In the genomic region with DNA sequence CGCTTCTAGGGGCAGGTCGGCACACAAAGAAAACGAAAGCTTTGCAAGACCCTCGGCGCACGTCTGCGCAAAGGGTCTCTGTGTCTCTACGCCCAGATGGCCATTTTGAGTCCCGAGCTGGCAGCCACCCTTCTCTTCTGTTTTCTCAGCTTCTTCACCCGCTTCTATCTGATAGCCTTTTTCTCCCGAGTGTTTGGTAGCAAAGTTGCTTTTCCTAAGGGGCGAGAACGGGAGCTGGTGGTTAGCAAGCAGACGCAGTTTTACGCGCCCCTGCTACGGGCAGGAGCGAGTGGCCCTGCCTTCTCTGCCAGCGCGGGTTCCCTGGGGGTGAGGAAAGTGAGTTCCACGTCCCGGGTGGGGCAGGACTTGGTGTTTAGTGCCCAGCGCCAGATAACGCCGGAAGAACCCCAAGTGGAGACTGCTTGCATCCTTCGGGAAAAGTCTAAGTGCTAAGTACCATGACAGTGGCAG, we compare ENCODE assay signal across 8 cellular contexts. TPM values are rescaled to one million over a fixed set of nuclear protein-coding genes. Genes with fewer than 3 reads are reported as not detected.
DNase-seq lines count a peak whose midpoint lies in the region; ATAC-seq and TF ChIP-seq lines count a peak whose summit lies in the region.

No MANE protein-coding gene starts in this region.

- H3K27me3 ChIP-seq in OCI-LY1 (ENCODE audit: insufficient read depth, low read length) (no peaks in the 10 kb centered on the region), lower lobe of right lung (ENCODE audit: low read depth) (peaks cover 25% of the 10 kb centered on the region), upper lobe of left lung (peaks cover 0 to 2% (median 0%) of the 10 kb centered on the region in 4 donors)

- WGBS in upper lobe of left lung, 2 donors: 5% methylated on average over 20 to 26 of the region's 26 CpGs

- peak overlapping the region; percentile 79 for H3K4me3 Mint-ChIP-seq in activated naive CD4-positive, alpha-beta T cell treated with anti-CD3 and anti-CD28 coated beads for 36 hours

- intact Hi-C loops in activated naive CD4-positive, alpha-beta T cell treated with anti-CD3 and anti-CD28 coated beads for 36 hours (cut with micrococcal nuclease): loop anchor here (10.0 kb wide), 1 partner anchor 709 kb away; a partner anchor contains a TSS
- intact Hi-C loops in lower lobe of right lung (cut with DNase I): no loop called here

- no peak for DNase-seq in activated naive CD4-positive, alpha-beta T cell treated with anti-CD3 and anti-CD28 coated beads for 36 hours
- DNase-seq in activated naive CD4-positive, alpha-beta T cell treated with Interleukin-2 at 50 U/mL for 16 hours: no peak
- DNase-seq in cardiac fibroblast (ENCODE audit: low read depth in 2 of 2) (peak; percentile 26 to 42), lower lobe of right lung (peak; percentile 49), upper lobe of left lung (peak in 1 of 2 donors; percentile 52)

- H3K27ac Mint-ChIP-seq in activated naive CD4-positive, alpha-beta T cell treated with anti-CD3 and anti-CD28 coated beads for 36 hours: no peak overlapping the region

- H3K9me2 ChIP-seq in OCI-LY1 (ENCODE audit: low read depth, low read length): no peaks in the 10 kb centered on the region

- H3K27me3 Mint-ChIP-seq in activated naive CD4-positive, alpha-beta T cell treated with anti-CD3 and anti-CD28 coated beads for 36 hours (ENCODE audit: low read depth): peaks cover 24% of the 10 kb centered on the region

- no peaks in the 10 kb centered on the region for H3K36me3 Mint-ChIP-seq in activated naive CD4-positive, alpha-beta T cell treated with anti-CD3 and anti-CD28 coated beads for 36 hours (ENCODE audit: low read depth)

- H3K4me1 ChIP-seq in OCI-LY1 (ENCODE audit: insufficient read depth, low read length, severe bottlenecking): peaks cover 27% of the 10 kb centered on the region
- H3K4me1 ChIP-seq in lower lobe of right lung: peaks cover 23% of the 10 kb centered on the region
- peaks cover 18 to 36% (median 26%) of the 10 kb centered on the region in 4 donors for H3K4me1 ChIP-seq in upper lobe of left lung

- no peak for ATAC-seq in lower lobe of right lung
- ATAC-seq in upper lobe of left lung (ENCODE audit: low FRiP score in 2 of 2): no peak
- no peak for ATAC-seq in HG02642 (IDR thresholded peaks at IDR 0.05; ENCODE audit: poor library complexity, unreplicated experiment)
- no peak for ATAC-seq in HG02938 (IDR thresholded peaks at IDR 0.05; ENCODE audit: unreplicated experiment)

- no peaks in the 10 kb centered on the region for H4K20me1 ChIP-seq in OCI-LY1 (ENCODE audit: insufficient read depth, low read length)

- H3K4me1 Mint-ChIP-seq in activated naive CD4-positive, alpha-beta T cell treated with anti-CD3 and anti-CD28 coated beads for 36 hours (ENCODE audit: low read depth): peaks cover 19% of the 10 kb centered on the region

- H3K9me3 ChIP-seq in OCI-LY1 (ENCODE audit: low read length): no peaks in the 10 kb centered on the region
- no peaks in the 10 kb centered on the region for H3K9me3 ChIP-seq in lower lobe of right lung
- no peaks in the 10 kb centered on the region for H3K9me3 ChIP-seq in upper lobe of left lung

- TF ChIP-seq CTCF in OCI-LY1 (IDR thresholded peaks at IDR 0.05; ENCODE audit: low read length) (no peak), cardiac fibroblast (IDR thresholded peaks at IDR 0.05; ENCODE audit: low read depth, low read length) (no peak), lower lobe of right lung (IDR thresholded peaks at IDR 0.05) (no peak), upper lobe of left lung (IDR thresholded peaks at IDR 0.05) (no peak)

- no peaks in the 10 kb centered on the region for H3K36me3 ChIP-seq in OCI-LY1 (ENCODE audit: insufficient read depth, low read length)
- H3K36me3 ChIP-seq in lower lobe of right lung: no peaks in the 10 kb centered on the region
- H3K36me3 ChIP-seq in upper lobe of left lung: no peaks in the 10 kb centered on the region

- TF ChIP-seq EP300 in upper lobe of left lung (IDR thresholded peaks at IDR 0.05): no peak

- H2AFZ ChIP-seq in OCI-LY1 (ENCODE audit: low read length): peak overlapping the region; percentile 10; the same call in 1 of the 2 replicates

- H3K27ac ChIP-seq in OCI-LY1 (ENCODE audit: low read depth, low read length, poor library complexity, severe bottlenecking) (no peak overlapping the region), lower lobe of right lung (no peak overlapping the region), upper lobe of left lung (no peak overlapping the region)

- H3K4me2 ChIP-seq in OCI-LY1 (ENCODE audit: low read length): peak overlapping the region; percentile 63

- H3K4me3 ChIP-seq in OCI-LY1 (ENCODE audit: low read depth, low read length, poor library complexity, severe bottlenecking) (peak overlapping the region; percentile 57), cardiac fibroblast (replicated peaks in 1 of 2; ENCODE audit: low read depth in 2 of 2, low read length in 2 of 2) (peak overlapping the region; percentile 47 to 59), lower lobe of right lung (peak overlapping the region; percentile 45), upper lobe of left lung (peak overlapping the region; percentile 20 to 46 (median 38))

- H3K9me3 Mint-ChIP-seq in activated naive CD4-positive, alpha-beta T cell treated with anti-CD3 and anti-CD28 coated beads for 36 hours: no peaks in the 10 kb centered on the region

- H3F3A ChIP-seq in OCI-LY1 (ENCODE audit: insufficient read depth, low read length): no peaks in the 10 kb centered on the region

- no peak for TF ChIP-seq POLR2A in upper lobe of left lung (IDR thresholded peaks at IDR 0.05)

- peaks cover 17% of the 10 kb centered on the region for H3K79me2 ChIP-seq in OCI-LY1 (ENCODE audit: insufficient read depth, low read length)

- peak overlapping the region; percentile 39 for H3K9ac ChIP-seq in OCI-LY1 (ENCODE audit: low read length)

- CTCF ChIA-PET in activated naive CD4-positive, alpha-beta T cell treated with anti-CD3 and anti-CD28 coated beads for 36 hours (lab: Charles Lee): interaction anchor here (0.8 kb wide), 1 partner anchor 98 kb away, joined by 3 read pairs; no protein-coding TSS in a partner anchor

RNA-seq across cellular contexts. Expression of a gene that starts 2.9 kb away (rescaled TPM):
- 10 to 100 TPM; 32.9 to 34.5 TPM for total RNA-seq in activated naive CD4-positive, alpha-beta T cell treated with anti-CD3 and anti-CD28 coated beads for 36 hours
- total RNA-seq in lower lobe of right lung (21.7 TPM), upper lobe of left lung (10 to 100 TPM; 15.7 to 33.3 (median 23.4) TPM)

RNA-seq across cellular contexts. Expression of a gene that starts 8.7 kb away (rescaled TPM):
- total RNA-seq in activated naive CD4-positive, alpha-beta T cell treated with anti-CD3 and anti-CD28 coated beads for 36 hours: not detected
- not detected for total RNA-seq in lower lobe of right lung
- total RNA-seq in upper lobe of left lung: 1 to 10 TPM in 2 of 6 donors, under 1 TPM in 2, not detected in 2; 0.47 to 1.8 (median 1.00) TPM

Comparison
In these comparisons a context has a peak if more than half of its experiments do, and no peak if none do; other contexts are left out.
1. DNase-seq: peak in cardiac fibroblast (2 of 2) and lower lobe of right lung (single experiment); none in activated naive CD4-positive, alpha-beta T cell treated with anti-CD3 and anti-CD28 coated beads for 36 hours (single experiment) and activated naive CD4-positive, alpha-beta T cell treated with Interleukin-2 at 50 U/mL for 16 hours (single experiment).
2. Peak in every context shown above with its lines, with median percentiles within 50 percentile points of each other: H3K4me3 ChIP-seq.